ENCODE assay signal across 3 cellular contexts in genomic region chr19:31897292-31897691, GRCh38.
"Had no signal": no experiment of that assay in that cellular context is flagged by ENCODE, and none has a peak within 500 bp of the region (broad histone marks: within the 10 kb centered on the region; RNA-seq: fewer than 3 reads in every experiment).

No MANE protein-coding gene starts in this region.

- DNase-seq: IMR-90 had no signal

- H3K27ac ChIP-seq: HL-60 had no signal

- H3K4me3 ChIP-seq: K562 had no signal
